8 cellular contexts compared by ENCODE assay signal in genomic region chr10:114767589-114768393, GRCh38. TPM values are rescaled to one million over a fixed set of nuclear protein-coding genes. Genes with fewer than 3 reads are reported as not detected.
DNase-seq lines count a peak whose midpoint lies in the region; ATAC-seq and TF ChIP-seq lines count a peak whose summit lies in the region.

No MANE protein-coding gene starts in this region.

- peaks cover 8% of the 10 kb centered on the region for H3K4me1 ChIP-seq in CD4-positive, alpha-beta memory T cell (ENCODE audit: insufficient read depth, low read length)
- H3K4me1 ChIP-seq in heart right ventricle, result peaks cover 0 to 47% (median 21%) of the 10 kb centered on the region in 9 donors
- H3K4me1 ChIP-seq in rectal smooth muscle tissue (ENCODE audit: control insufficient read depth, insufficient read depth, low read length), result no peaks in the 10 kb centered on the region

- no peaks in the 10 kb centered on the region for H3K9me3 ChIP-seq in CD4-positive, alpha-beta memory T cell (ENCODE audit: control insufficient read depth in 1 of 2, low read length in 2 of 2)
- H3K9me3 ChIP-seq in heart right ventricle, result no peaks in the 10 kb centered on the region

- H3K36me3 ChIP-seq in CD4-positive, alpha-beta memory T cell (ENCODE audit: insufficient read depth, low read length), result no peaks in the 10 kb centered on the region
- no peaks in the 10 kb centered on the region for H3K36me3 ChIP-seq in heart right ventricle
- H3K36me3 ChIP-seq in rectal smooth muscle tissue (ENCODE audit: control insufficient read depth, insufficient read depth, low read length), result no peaks in the 10 kb centered on the region

- H3K36me3 Mint-ChIP-seq in CD4-positive, alpha-beta memory T cell, result no peaks in the 10 kb centered on the region
- H3K36me3 Mint-ChIP-seq in activated naive CD4-positive, alpha-beta T cell treated with anti-CD3 and anti-CD28 coated beads, Interleukin-2, amount 50 U/mL, for 24 hours, result no peaks in the 10 kb centered on the region

- DNase-seq in CD4-positive, alpha-beta memory T cell, result peak in 2 of 5 donors; percentile 7 to 13
- peak in 1 of 2 donors; percentile 48 for DNase-seq in heart right ventricle
- DNase-seq in NCI-H2029 (lab: John Stamatoyannopoulos, UW), result no peak
- no peak for DNase-seq in NCI-H226
- DNase-seq in AG08395 (ENCODE audit: low spot score), result no peak

- H3K9ac ChIP-seq in rectal smooth muscle tissue (ENCODE audit: low read length), result no peak overlapping the region

- peak overlapping the region; percentile 79 to 86 (median 82) for H3K4me3 Mint-ChIP-seq in CD4-positive, alpha-beta memory T cell
- peak overlapping the region; percentile 82 for H3K4me3 Mint-ChIP-seq in activated naive CD4-positive, alpha-beta T cell treated with anti-CD3 and anti-CD28 coated beads, Interleukin-2, amount 50 U/mL, for 24 hours

- ATAC-seq in HG02759 (IDR thresholded peaks at IDR 0.05; ENCODE audit: unreplicated experiment) (peak; percentile 52), heart right ventricle (peak; percentile 70 to 86 (median 78))

- peak overlapping the region in 1 of 7 donors; percentile 80 for H3K27ac Mint-ChIP-seq in CD4-positive, alpha-beta memory T cell
- H3K27ac Mint-ChIP-seq in activated naive CD4-positive, alpha-beta T cell treated with anti-CD3 and anti-CD28 coated beads, Interleukin-2, amount 50 U/mL, for 24 hours, result no peak overlapping the region

- peaks cover 9 to 11% of the 10 kb centered on the region in 2 donors for H3K27me3 Mint-ChIP-seq in CD4-positive, alpha-beta memory T cell
- peaks cover 33% of the 10 kb centered on the region for H3K27me3 Mint-ChIP-seq in activated naive CD4-positive, alpha-beta T cell treated with anti-CD3 and anti-CD28 coated beads, Interleukin-2, amount 50 U/mL, for 24 hours

- intact Hi-C loops in CD4-positive, alpha-beta memory T cell (cut with micrococcal nuclease), result no loop called here
- intact Hi-C loops in heart right ventricle (cut with DNase I), result loop anchor here in 6 of 10 donors (5.0 to 10.0 kb wide), 5 partner anchors 50 to 215 kb away; no protein-coding TSS in a partner anchor

- H3K9me3 Mint-ChIP-seq in CD4-positive, alpha-beta memory T cell, result no peaks in the 10 kb centered on the region
- no peaks in the 10 kb centered on the region for H3K9me3 Mint-ChIP-seq in activated naive CD4-positive, alpha-beta T cell treated with anti-CD3 and anti-CD28 coated beads, Interleukin-2, amount 50 U/mL, for 24 hours

- H3K4me1 Mint-ChIP-seq in CD4-positive, alpha-beta memory T cell, result peaks cover 7 to 21% (median 16%) of the 10 kb centered on the region in 4 donors
- peaks cover 8% of the 10 kb centered on the region for H3K4me1 Mint-ChIP-seq in activated naive CD4-positive, alpha-beta T cell treated with anti-CD3 and anti-CD28 coated beads, Interleukin-2, amount 50 U/mL, for 24 hours

- WGBS in heart right ventricle, 2 donors, result 1% methylated on average over 77 to 83 of the region's 83 CpGs

- peaks cover 4% of the 10 kb centered on the region for H3K27me3 ChIP-seq in CD4-positive, alpha-beta memory T cell (ENCODE audit: insufficient read depth, low read length)
- H3K27me3 ChIP-seq in heart right ventricle (peaks cover 0 to 36% (median 0%) of the 10 kb centered on the region in 7 donors), rectal smooth muscle tissue (ENCODE audit: control insufficient read depth, insufficient read depth, low read length) (no peaks in the 10 kb centered on the region)

- POLR2A ChIA-PET in CD4-positive, alpha-beta memory T cell (lab: Charles Lee; ENCODE audit: partially characterized antibody), result no interaction called here

- no peak overlapping the region for H3K27ac ChIP-seq in CD4-positive, alpha-beta memory T cell (ENCODE audit: low read depth, low read length)
- H3K27ac ChIP-seq in heart right ventricle, result peak overlapping the region; percentile 85 to 96 (median 93)
- no peak overlapping the region for H3K27ac ChIP-seq in rectal smooth muscle tissue (ENCODE audit: low read depth, low read length)

- TF ChIP-seq CTCF in heart right ventricle (IDR thresholded peaks at IDR 0.05), result no peak

- CTCF ChIA-PET in CD4-positive, alpha-beta memory T cell (lab: Charles Lee; ENCODE audit: partially characterized antibody), result interaction anchor here (0.6 to 2.0 kb wide), 6 partner anchors 17 to 464 kb away, joined by 3 to 9 read pairs (median 4); partner anchors contain the start of gene FHIP2A

- H3K4me3 ChIP-seq in CD4-positive, alpha-beta memory T cell (ENCODE audit: low read length in 2 of 2), result peak overlapping the region in 1 of 2 donors; percentile 43
- peak overlapping the region; percentile 69 to 92 (median 86) for H3K4me3 ChIP-seq in heart right ventricle
- peak overlapping the region; percentile 62 for H3K4me3 ChIP-seq in rectal smooth muscle tissue (ENCODE audit: low read length)

RNA-seq across cellular contexts. Expression of gene FHIP2A, which starts 53.8 kb away (rescaled TPM):
- total RNA-seq in CD4-positive, alpha-beta memory T cell, result 10 to 100 TPM; 25.1 to 32.1 TPM
- polyA plus RNA-seq in CD4-positive, alpha-beta memory T cell, result 10 to 100 TPM in 1 of 2 donors, 1 to 10 TPM in 1; 8.8 to 14.0 TPM
- total RNA-seq in heart right ventricle, result 10 to 100 TPM; 19.1 to 36.6 (median 27.7) TPM
- polyA plus RNA-seq in heart right ventricle, result 1 to 10 TPM; 4.8 to 8.7 TPM

Comparison
In these comparisons a context has a peak if more than half of its experiments do, and no peak if none do; other contexts are left out.
1. H3K27ac ChIP-seq: peak in heart right ventricle (10 of 10); none in CD4-positive, alpha-beta memory T cell (single experiment) and rectal smooth muscle tissue (single experiment).